In genomic region chrX:50107470-50107869, GRCh38 we compare ENCODE assay signal across 20 cellular contexts.
DNase-seq lines count a peak whose midpoint lies in the region; ATAC-seq and TF ChIP-seq lines count a peak whose summit lies in the region.
"Had no signal": no experiment of that assay in that cellular context is flagged by ENCODE, and none has a peak within 500 bp of the region (broad histone marks: within the 10 kb centered on the region; RNA-seq: fewer than 3 reads in every experiment).

No MANE protein-coding gene starts in this region.

- peak; percentile 16 for DNase-seq in AG09309 (ENCODE audit: low read depth)
- DNase-seq in EH (ENCODE audit: low read depth) = peak; percentile 1
- peak; percentile 81 for DNase-seq in amniotic epithelial cell (ENCODE audit: low read depth)
- DNase-seq in foreskin keratinocyte = peak; percentile 6
- no peak for DNase-seq in 8988T
- no peak for DNase-seq in G401 (ENCODE audit: low spot score)
- DNase-seq: BE2C; CD4-positive, alpha-beta T cell; DMS79 treated with DMSO at 0.1 percent for 48 hours; GDM1; H9; NCI-H1105 treated with DMSO at 0.1 percent for 48 hours; NCI-H187 treated with DMSO at 0.1 percent for 48 hours; NCI-H446; NCI-H69; PC-3; SJCRH30; SW 1271 had no signal

- in situ Hi-C loops in G401 (cut with HindIII; ENCODE audit: low sequenced_read_pairs) = no loop called here

- H3K27ac ChIP-seq in foreskin keratinocyte = no peak overlapping the region
- H3K27ac ChIP-seq: KMS-11, SJCRH30 had no signal

- no peak overlapping the region for H3K4me3 ChIP-seq in AG09309 (ENCODE audit: control insufficient read depth, low read depth, low read length)
- H3K4me3 ChIP-seq: SJCRH30 had no signal

- no peaks in the 10 kb centered on the region for H3K4me1 ChIP-seq in foreskin keratinocyte
- H3K4me1 ChIP-seq: SJCRH30 had no signal

- ATAC-seq in foreskin keratinocyte = no peak
- ATAC-seq in GM21515 (IDR thresholded peaks at IDR 0.05; ENCODE audit: unreplicated experiment) = no peak
- ATAC-seq: PC-3 had no signal

- TF ChIP-seq CTCF in AG09309 (IDR thresholded peaks at IDR 0.05; ENCODE audit: control insufficient read depth, insufficient read depth, low read depth, low read length, missing control alignments) (no peak), foreskin keratinocyte (conservative IDR thresholded peaks at IDR 0.05) (no peak)

- H3K27me3 ChIP-seq in foreskin keratinocyte = no peaks in the 10 kb centered on the region
- H3K27me3 ChIP-seq: BE2C, SJCRH30 had no signal

Comparison
In these comparisons a context has a peak if more than half of its experiments do, and no peak if none do; other contexts are left out.
1. DNase-seq: peak in AG09309 (single experiment), EH (single experiment), amniotic epithelial cell (single experiment) and foreskin keratinocyte (2 of 2); none in 8988T (single experiment) and G401 (single experiment).